ENCODE assay signal across 8 cellular contexts in genomic region chr1:66242646-66243547, GRCh38.
DNase-seq lines count a peak whose midpoint lies in the region; ATAC-seq and TF ChIP-seq lines count a peak whose summit lies in the region.

No MANE protein-coding gene starts in this region.

- peak; percentile 96 for TF ChIP-seq CTCF in CD14-positive monocyte (IDR thresholded peaks at IDR 0.05)
- peak; percentile 96 for TF ChIP-seq CTCF in coronary artery (IDR thresholded peaks at IDR 0.05)
- peak; percentile 99 for TF ChIP-seq CTCF in liver (IDR thresholded peaks at IDR 0.05; ENCODE audit: low read depth, low read length, missing input control)

- H3K36me3 Mint-ChIP-seq in CD14-positive monocyte: no peaks in the 10 kb centered on the region
- peaks cover 2% of the 10 kb centered on the region for H3K36me3 Mint-ChIP-seq in activated CD4-positive, alpha-beta T cell treated with anti-CD3 and anti-CD28 coated beads, Interleukin-2, amount 10 ng/mL, durations not matched to agents 24 days and 14 days (ENCODE audit: low read depth)

- H3K4me1 ChIP-seq in liver (ENCODE audit: control insufficient read depth in 4 of 4, insufficient read depth in 4 of 4, low read length in 3 of 4): no peaks in the 10 kb centered on the region

- H3K27me3 Mint-ChIP-seq in CD14-positive monocyte (ENCODE audit: low read depth in 3 of 3): peaks cover 0 to 1% (median 0%) of the 10 kb centered on the region in 3 donors
- H3K27me3 Mint-ChIP-seq in activated CD4-positive, alpha-beta T cell treated with anti-CD3 and anti-CD28 coated beads, Interleukin-2, amount 10 ng/mL, durations not matched to agents 24 days and 14 days: peaks cover 6% of the 10 kb centered on the region

- H3K36me3 ChIP-seq in liver (ENCODE audit: control insufficient read depth in 4 of 4, insufficient read depth in 3 of 4, low read depth in 1 of 4, low read length in 3 of 4): no peaks in the 10 kb centered on the region

- 42% methylated on average over 6 of the region's 6 CpGs for WGBS in liver

- H3K27ac ChIP-seq in coronary artery (no peak overlapping the region), liver (ENCODE audit: low read depth in 1 of 2, low read length in 2 of 2) (no peak overlapping the region)

- peak; percentile 66 for DNase-seq in CD14-positive monocyte (ENCODE audit: low spot score)
- peak; percentile 84 for DNase-seq in NCI-H526 treated with DMSO at 0.1 percent for 48 hours (lab: John Stamatoyannopoulos, UW)
- peak; percentile 93 for DNase-seq in activated CD4-positive, alpha-beta T cell treated with anti-CD3 and anti-CD28 coated beads, Interleukin-2, amount 10 ng/mL, durations not matched to agents 24 days and 14 days
- DNase-seq in coronary artery (ENCODE audit: low spot score): peak; percentile 86
- peak; percentile 29 to 56 (median 38) for DNase-seq in stimulated activated CD4-positive, alpha-beta T cell treated with anti-CD3 and anti-CD28 coated beads, TNF-alpha, amount 100 ng/mL, for 4 hours (ENCODE audit: low read depth in 3 of 3)

- no peak overlapping the region for H3K9ac ChIP-seq in liver (ENCODE audit: low read depth in 1 of 2, low read length in 2 of 2)

- H3K4me3 Mint-ChIP-seq in CD14-positive monocyte: no peak overlapping the region
- H3K4me3 Mint-ChIP-seq in activated CD4-positive, alpha-beta T cell treated with anti-CD3 and anti-CD28 coated beads, Interleukin-2, amount 10 ng/mL, durations not matched to agents 24 days and 14 days: no peak overlapping the region

- no peaks in the 10 kb centered on the region for H3K4me1 Mint-ChIP-seq in CD14-positive monocyte
- H3K4me1 Mint-ChIP-seq in activated CD4-positive, alpha-beta T cell treated with anti-CD3 and anti-CD28 coated beads, Interleukin-2, amount 10 ng/mL, durations not matched to agents 24 days and 14 days: peaks cover 25% of the 10 kb centered on the region

- ATAC-seq in GM19397 (IDR thresholded peaks at IDR 0.05; ENCODE audit: unreplicated experiment) (peak; percentile 74), HG03558 (IDR thresholded peaks at IDR 0.05; ENCODE audit: extremely low read depth, unreplicated experiment) (peak; percentile 48)

- H3K27me3 ChIP-seq in liver (ENCODE audit: control insufficient read depth in 4 of 4, insufficient read depth in 4 of 4, low read length in 3 of 4): no peaks in the 10 kb centered on the region

- peak; percentile 100 for TF ChIP-seq RAD21 in liver (IDR thresholded peaks at IDR 0.05)

- intact Hi-C loops in CD14-positive monocyte (cut with micrococcal nuclease): loop anchor here (2.0 to 5.0 kb wide), 3 partner anchors 204 to 286 kb away; no protein-coding TSS in a partner anchor
- intact Hi-C loops in activated CD4-positive, alpha-beta T cell treated with anti-CD3 and anti-CD28 coated beads, Interleukin-2, amount 10 ng/mL, durations not matched to agents 24 days and 14 days (cut with micrococcal nuclease): loop anchor here (1.0 to 10.0 kb wide), 10 partner anchors 76 to 1008 kb away; no protein-coding TSS in a partner anchor

- no peak overlapping the region for H3K27ac Mint-ChIP-seq in CD14-positive monocyte
- H3K27ac Mint-ChIP-seq in activated CD4-positive, alpha-beta T cell treated with anti-CD3 and anti-CD28 coated beads, Interleukin-2, amount 10 ng/mL, durations not matched to agents 24 days and 14 days: no peak overlapping the region

- H3K4me3 ChIP-seq in coronary artery (no peak overlapping the region), liver (ENCODE audit: low read depth in 1 of 3, low read length in 3 of 3) (no peak overlapping the region)

- H3K9me3 Mint-ChIP-seq in CD14-positive monocyte: no peaks in the 10 kb centered on the region
- H3K9me3 Mint-ChIP-seq in activated CD4-positive, alpha-beta T cell treated with anti-CD3 and anti-CD28 coated beads, Interleukin-2, amount 10 ng/mL, durations not matched to agents 24 days and 14 days: no peaks in the 10 kb centered on the region

- no peaks in the 10 kb centered on the region for H3K9me3 ChIP-seq in liver (ENCODE audit: control insufficient read depth in 4 of 4, low read length in 3 of 4)

TF ChIP-seq in liver, 16 proteins besides CTCF, POLR2A, EP300 and RAD21:
- TF ChIP-seq JUND (IDR thresholded peaks at IDR 0.05): no peak
- TF ChIP-seq HNF4A (conservative IDR thresholded peaks at IDR 0.05): no peak
- no peak for TF ChIP-seq NR2F2 (IDR thresholded peaks at IDR 0.05)
- no peak for TF ChIP-seq FOXA2 (IDR thresholded peaks at IDR 0.05)
- no peak for TF ChIP-seq EGR1 (IDR thresholded peaks at IDR 0.05; ENCODE audit: low read depth in 2 of 2)
- no peak for TF ChIP-seq HNF4G (IDR thresholded peaks at IDR 0.05)
- no peak for TF ChIP-seq SP1 (IDR thresholded peaks at IDR 0.05)
- no peak for TF ChIP-seq RXRA (IDR thresholded peaks at IDR 0.05)
- TF ChIP-seq YY1 (IDR thresholded peaks at IDR 0.05): peak; percentile 20
- TF ChIP-seq GABPA (IDR thresholded peaks at IDR 0.05 in 1 of 2, conservative IDR thresholded peaks at IDR 0.05 in 1 of 2): no peak
- TF ChIP-seq MAX (IDR thresholded peaks at IDR 0.05): peak; percentile 18
- no peak for TF ChIP-seq ATF3 (IDR thresholded peaks at IDR 0.05)
- TF ChIP-seq FOXA1 (IDR thresholded peaks at IDR 0.05): peak; percentile 10
- TF ChIP-seq TAF1 (conservative IDR thresholded peaks at IDR 0.05): no peak
- TF ChIP-seq REST (IDR thresholded peaks at IDR 0.05): no peak
- TF ChIP-seq ZBTB33 (IDR thresholded peaks at IDR 0.05): no peak

Comparison
In these comparisons a context has a peak if more than half of its experiments do, and no peak if none do; other contexts are left out.
1. DNase-seq: peak in every context shown above with its lines; median percentile 93 in activated CD4-positive, alpha-beta T cell treated with anti-CD3 and anti-CD28 coated beads, Interleukin-2, amount 10 ng/mL, durations not matched to agents 24 days and 14 days; 86 in coronary artery; 84 in NCI-H526 treated with DMSO at 0.1 percent for 48 hours; 66 in CD14-positive monocyte; 38 in stimulated activated CD4-positive, alpha-beta T cell treated with anti-CD3 and anti-CD28 coated beads, TNF-alpha, amount 100 ng/mL, for 4 hours.